Comparison of ENCODE assay signal across 30 cellular contexts in the genomic region with DNA sequence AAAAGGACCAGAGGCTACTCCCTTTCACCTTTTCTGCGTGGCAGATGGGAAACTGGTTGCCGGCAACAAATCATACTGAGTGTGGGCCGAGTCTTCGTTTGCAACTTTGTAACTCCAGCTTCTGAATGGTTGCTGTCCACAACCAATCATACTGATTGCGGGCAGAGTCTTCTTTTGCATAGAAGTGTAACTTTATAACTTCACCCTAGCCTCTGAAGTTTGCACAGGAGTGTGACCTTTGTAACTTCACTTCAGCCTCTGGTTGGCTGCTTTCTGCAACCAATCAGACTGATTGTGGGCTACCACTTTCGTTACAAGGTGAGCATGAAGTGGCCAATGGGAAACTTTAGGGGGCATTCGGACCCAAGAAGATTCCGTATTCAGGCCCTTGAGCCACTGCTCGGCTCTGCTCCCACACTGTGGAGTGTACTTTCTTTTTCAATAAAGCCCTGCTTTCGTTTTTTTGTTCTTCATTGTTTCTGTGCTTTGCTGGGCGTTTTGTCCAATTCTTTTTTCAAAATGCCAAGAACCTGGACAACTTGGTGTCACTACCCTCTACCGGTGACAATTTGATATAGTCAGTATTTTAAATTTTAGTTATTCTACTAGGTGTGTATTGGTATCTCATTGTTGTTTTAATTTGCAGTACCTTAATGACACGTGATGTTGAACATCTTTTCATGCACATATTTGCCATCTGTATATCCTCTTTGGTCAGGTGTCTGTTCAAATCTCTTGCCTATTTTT. TPM values are rescaled to one million over a fixed set of nuclear protein-coding genes. Genes with fewer than 3 reads are reported as not detected.
DNase-seq lines count a peak whose midpoint lies in the region; ATAC-seq, FAIRE-seq and TF ChIP-seq lines count a peak whose summit lies in the region.
"Had no signal": no experiment of that assay in that cellular context is flagged by ENCODE, and none has a peak within 500 bp of the region (broad histone marks: within the 10 kb centered on the region; RNA-seq: fewer than 3 reads in every experiment).

No MANE protein-coding gene starts in this region.

- H3K4me3 ChIP-seq in A549 (no peak overlapping the region), lower lobe of right lung (no peak overlapping the region), H7 (ENCODE audit: insufficient read depth, low read depth, low read length) (no peak overlapping the region)

- no peak for TF ChIP-seq CTCF in A549 (IDR thresholded peaks at IDR 0.05)
- TF ChIP-seq CTCF in HFFc6 (IDR thresholded peaks at IDR 0.05), result no peak
- TF ChIP-seq CTCF in lower lobe of right lung (IDR thresholded peaks at IDR 0.05), result no peak

- H3K27me3 ChIP-seq in lower lobe of right lung (ENCODE audit: low read depth), result no peaks in the 10 kb centered on the region
- no peaks in the 10 kb centered on the region for H3K27me3 ChIP-seq in H7 (ENCODE audit: control insufficient read depth, insufficient read depth, low read length)

- H3K4me3 Mint-ChIP-seq in HFFc6, result peak overlapping the region; percentile 43; the same call in 1 of the 2 replicates
- H3K4me3 Mint-ChIP-seq: activated CD4-positive, alpha-beta T cell treated with anti-CD3 and anti-CD28 coated beads, Interleukin-2, amount 10 ng/mL, durations not matched to agents 7 days and 5 days; activated naive CD8-positive, alpha-beta T cell; CD4-positive, alpha-beta T cell; naive thymus-derived CD8-positive, alpha-beta T cell had no signal

- H3K36me3 Mint-ChIP-seq in HFFc6 (ENCODE audit: low read depth), result no peaks in the 10 kb centered on the region
- H3K36me3 Mint-ChIP-seq: activated naive CD8-positive, alpha-beta T cell; naive thymus-derived CD8-positive, alpha-beta T cell had no signal

- no peaks in the 10 kb centered on the region for H3K36me3 ChIP-seq in lower lobe of right lung
- no peaks in the 10 kb centered on the region for H3K36me3 ChIP-seq in H7 (replicated peaks; ENCODE audit: control insufficient read depth, insufficient read depth, low read length)

- TF ChIP-seq EP300 in A549 (IDR thresholded peaks at IDR 0.05), result no peak

- in situ Hi-C loops in SK-MEL-5 (cut with HindIII; ENCODE audit: low pct_unique_long_range_greater_than_20kb, low sequenced_read_pairs), result no loop called here

- H3K9me3 Mint-ChIP-seq in HFFc6, result no peaks in the 10 kb centered on the region
- H3K9me3 Mint-ChIP-seq: activated CD4-positive, alpha-beta T cell treated with anti-CD3 and anti-CD28 coated beads, Interleukin-2, amount 10 ng/mL, durations not matched to agents 7 days and 5 days; CD4-positive, alpha-beta T cell; naive thymus-derived CD8-positive, alpha-beta T cell had no signal

- TF ChIP-seq RAD21 in A549 (conservative IDR thresholded peaks at IDR 0.05 in 1 of 2, IDR thresholded peaks at IDR 0.05 in 1 of 2), result no peak

- no peak for FAIRE-seq in A549 (lab: Jason Lieb, UNC)
- FAIRE-seq: frontal cortex, GM12892, GM19239, HTR-8/SVneo, TTC549 had no signal

- POLR2A ChIA-PET in A549 (lab: Yijun Ruan, JAX), result no interaction called here

- H3K9me3 ChIP-seq in A549 (no peaks in the 10 kb centered on the region), lower lobe of right lung (no peaks in the 10 kb centered on the region)

- CTCF ChIA-PET in A549 (lab: Yijun Ruan, JAX), result no interaction called here

- intact Hi-C loops in lower lobe of right lung (cut with DNase I), result no loop called here

- ATAC-seq in A549, result no peak
- peak; percentile 94 for ATAC-seq in left lobe of liver
- ATAC-seq in lower lobe of right lung, result no peak
- no peak for ATAC-seq in HG03175 (IDR thresholded peaks at IDR 0.05; ENCODE audit: unreplicated experiment)
- ATAC-seq: esophagus mucosa; naive thymus-derived CD8-positive, alpha-beta T cell had no signal

- no peak for TF ChIP-seq POLR2A in A549 (IDR thresholded peaks at IDR 0.05; ENCODE audit: low read length)

- no peaks in the 10 kb centered on the region for H3K4me1 Mint-ChIP-seq in HFFc6 (ENCODE audit: low read depth)
- H3K4me1 Mint-ChIP-seq: activated CD4-positive, alpha-beta T cell treated with anti-CD3 and anti-CD28 coated beads, Interleukin-2, amount 10 ng/mL, durations not matched to agents 7 days and 5 days; naive thymus-derived CD8-positive, alpha-beta T cell had no signal

- peak overlapping the region; percentile 33; the same call in 2 of the 3 replicates for H3K4me2 ChIP-seq in A549

- no peaks in the 10 kb centered on the region for H3K27me3 Mint-ChIP-seq in HFFc6 (ENCODE audit: insufficient read depth)
- H3K27me3 Mint-ChIP-seq: activated naive CD8-positive, alpha-beta T cell; CD4-positive, alpha-beta T cell had no signal

- DNase-seq in A549 (ENCODE audit: low read depth in 1 of 2, low spot score in 1 of 2) (no peak), HFFc6 (no peak), SK-MEL-5 (ENCODE audit: low read depth, low spot score) (peak; percentile 4), left lobe of liver (ENCODE audit: low spot score) (peak; percentile 73), lower lobe of right lung (no peak), H7 (no peak), globus pallidus (ENCODE audit: low spot score) (no peak)
- DNase-seq: activated CD4-positive, alpha-beta T cell treated with anti-CD3 and anti-CD28 coated beads, Interleukin-2, amount 10 ng/mL, durations not matched to agents 7 days and 5 days; CD4-positive, alpha-beta T cell; DMS79 treated with DMSO at 0.1 percent for 48 hours; effector CD4-positive, alpha-beta T cell; kidney glomerular epithelial cell; naive thymus-derived CD8-positive, alpha-beta T cell; NCI-H1417; stimulated activated CD4-positive, alpha-beta T cell treated with anti-CD3 and anti-CD28 coated beads, Interleukin-2, amount 100 ng/mL, for 24 hours; stimulated activated naive CD4-positive, alpha-beta T cell; SW 1271 had no signal

- WGBS in A549 (ENCODE audit: missing lambda C conversion rate), result 46% methylated on average over 13 of the region's 13 CpGs

- no peak overlapping the region for H3K27ac Mint-ChIP-seq in HFFc6
- H3K27ac Mint-ChIP-seq: activated CD4-positive, alpha-beta T cell treated with anti-CD3 and anti-CD28 coated beads, Interleukin-2, amount 10 ng/mL, durations not matched to agents 7 days and 5 days; activated naive CD8-positive, alpha-beta T cell; CD4-positive, alpha-beta T cell; naive thymus-derived CD8-positive, alpha-beta T cell had no signal

- H3K4me1 ChIP-seq in A549, result no peaks in the 10 kb centered on the region
- H3K4me1 ChIP-seq in lower lobe of right lung, result no peaks in the 10 kb centered on the region

- no peak overlapping the region for H3K27ac ChIP-seq in A549
- no peak overlapping the region for H3K27ac ChIP-seq in lower lobe of right lung
- H3K27ac ChIP-seq: RWPE1 had no signal

TF ChIP-seq in A549, 52 proteins besides CTCF, POLR2A, EP300 and RAD21 (continues in another document):
- TF ChIP-seq PHF8 (IDR thresholded peaks at IDR 0.05; ENCODE audit: borderline replicate concordance, low read depth) (no peak), RCOR1 (IDR thresholded peaks at IDR 0.05; ENCODE audit: low read depth, low read length) (no peak), JUNB (IDR thresholded peaks at IDR 0.05) (no peak), TP53 (CRISPR knock-in tag; IDR thresholded peaks at IDR 0.05) (no peak), POLR2AphosphoS2 (conservative IDR thresholded peaks at IDR 0.05; ENCODE audit: low read length) (no peak)

RNA-seq across cellular contexts. Expression of a gene that starts 9.0 kb away (rescaled TPM):
- polyA plus RNA-seq in A549 (2011; rRNA removed) (not detected in 2 replicates), A549 (2017; fragmentation: RNase III; extraction: RNeasy Plus Mini Kit Qiagen cat#74134 plus additional on column Dnase treatment) (not detected in 3 replicates)
- polyA plus RNA-seq in A549 (2012; cell fraction: cytosol; rRNA removed), result not detected in 2 replicates
- polyA plus RNA-seq in A549 (2012; cell fraction: nucleus; rRNA removed), result not detected in 2 replicates
- not detected in 2 replicates for polyA minus RNA-seq in A549 (2011; rRNA and poly(A)+ RNA removed)
- total RNA-seq in HFFc6 (2021; fragmentation: NEBNext Ultra II Directional; extraction: Animal tissue kit (Norgen Biotek cat#: 25700)), result 1 to 10 TPM in 3 of 6 experiments, under 1 TPM in 1, not detected in 2; 0.60 to 1.3 (median 1.2) TPM
- 18.9 and 23.7 TPM in 2 replicates for total RNA-seq in SK-MEL-5 (2014; rRNA removed; shearing (Covaris generic))
- polyA plus RNA-seq in SK-MEL-5 (2015; cell fraction: cytosol; rRNA removed), result 8.7 and 10.4 TPM in 2 replicates
- 6.5 TPM in 1 of 2 replicates, not detected in the other for polyA plus RNA-seq in SK-MEL-5 (2015; cell fraction: nucleus; rRNA removed)
- total RNA-seq in left lobe of liver (0.73 TPM), lower lobe of right lung (not detected)
- not detected in 2 replicates for total RNA-seq in H7 (2014; rRNA removed; shearing (Covaris generic))
- total RNA-seq: activated CD4-positive, alpha-beta T cell treated with anti-CD3 and anti-CD28 coated beads, Interleukin-2, amount 10 ng/mL, durations not matched to agents 7 days and 5 days; astrocyte; CD4-positive, alpha-beta T cell; esophagus mucosa; frontal cortex; LHCN-M2; mesenteric fat pad; naive thymus-derived CD8-positive, alpha-beta T cell had no signal

RNA-seq across cellular contexts. Expression of a gene that starts 53.6 kb away (rescaled TPM):
- polyA plus RNA-seq in A549 (2011; rRNA removed) (not detected in 2 replicates), A549 (2017; fragmentation: RNase III; extraction: RNeasy Plus Mini Kit Qiagen cat#74134 plus additional on column Dnase treatment) (not detected in 3 replicates)
- not detected in 2 replicates for polyA plus RNA-seq in A549 (2012; cell fraction: cytosol; rRNA removed)
- polyA plus RNA-seq in A549 (2012; cell fraction: nucleus; rRNA removed), result not detected in 2 replicates
- polyA minus RNA-seq in A549 (2011; rRNA and poly(A)+ RNA removed), result not detected in 2 replicates
- total RNA-seq in HFFc6 (2021; fragmentation: NEBNext Ultra II Directional; extraction: Animal tissue kit (Norgen Biotek cat#: 25700)), result not detected
- total RNA-seq in SK-MEL-5 (2014; rRNA removed; shearing (Covaris generic)), result not detected in 2 replicates
- polyA plus RNA-seq in SK-MEL-5 (2015; cell fraction: cytosol; rRNA removed), result 0.29 TPM in 1 of 2 replicates, not detected in the other
- not detected in 2 replicates for polyA plus RNA-seq in SK-MEL-5 (2015; cell fraction: nucleus; rRNA removed)
- total RNA-seq in left lobe of liver (not detected), lower lobe of right lung (not detected)
- not detected in 2 replicates for total RNA-seq in H7 (2014; rRNA removed; shearing (Covaris generic))
- total RNA-seq: activated CD4-positive, alpha-beta T cell treated with anti-CD3 and anti-CD28 coated beads, Interleukin-2, amount 10 ng/mL, durations not matched to agents 7 days and 5 days; astrocyte; CD4-positive, alpha-beta T cell; esophagus mucosa; frontal cortex; LHCN-M2; mesenteric fat pad; naive thymus-derived CD8-positive, alpha-beta T cell had no signal
- polyA plus RNA-seq: naive thymus-derived CD8-positive, alpha-beta T cell; thymus had no signal

Comparison
In these comparisons a context has a peak if more than half of its experiments do, and no peak if none do; other contexts are left out.
1. DNase-seq: peak in SK-MEL-5 (single experiment) and left lobe of liver (single experiment); none in A549 (0 of 2), HFFc6 (single experiment), lower lobe of right lung (single experiment), H7 (single experiment) and globus pallidus (single experiment).